1 cellular context compared by ENCODE assay signal in the genomic region with DNA sequence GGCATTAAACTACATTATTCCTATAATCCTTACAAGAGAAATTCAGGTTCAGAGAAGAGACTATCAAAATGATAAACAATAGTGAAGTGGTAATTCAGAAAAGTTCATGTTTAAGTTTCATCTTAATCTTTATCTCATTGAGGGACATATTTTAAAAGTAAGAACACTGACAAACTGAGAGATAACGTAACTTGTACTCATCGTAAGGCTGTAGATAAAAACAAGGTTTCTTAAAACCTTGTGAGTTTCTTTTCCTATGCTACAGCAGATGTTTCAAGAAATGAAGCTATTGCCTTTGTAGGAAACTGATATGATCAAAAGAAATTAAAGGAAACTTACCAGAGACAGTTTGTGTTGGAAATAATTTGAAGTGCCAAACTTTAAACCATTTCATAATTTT.
TF ChIP-seq lines count a peak whose summit lies in the region.

No MANE protein-coding gene starts in this region.

TF ChIP-seq in K562, 482 proteins besides CTCF, POLR2A, EP300 and RAD21:
- TF ChIP-seq MEIS2 (IDR thresholded peaks at IDR 0.05; ENCODE audit: partially characterized antibody) = peak; percentile 39
- TF ChIP-seq HMG20A (CRISPR knock-in tag; conservative IDR thresholded peaks at IDR 0.05) = no peak
- TF ChIP-seq ARID1B (IDR thresholded peaks at IDR 0.05) = 0 out of 2 replicates have a peak, but pooled peaks have one; percentile 14
- TF ChIP-seq, protein P1, sequence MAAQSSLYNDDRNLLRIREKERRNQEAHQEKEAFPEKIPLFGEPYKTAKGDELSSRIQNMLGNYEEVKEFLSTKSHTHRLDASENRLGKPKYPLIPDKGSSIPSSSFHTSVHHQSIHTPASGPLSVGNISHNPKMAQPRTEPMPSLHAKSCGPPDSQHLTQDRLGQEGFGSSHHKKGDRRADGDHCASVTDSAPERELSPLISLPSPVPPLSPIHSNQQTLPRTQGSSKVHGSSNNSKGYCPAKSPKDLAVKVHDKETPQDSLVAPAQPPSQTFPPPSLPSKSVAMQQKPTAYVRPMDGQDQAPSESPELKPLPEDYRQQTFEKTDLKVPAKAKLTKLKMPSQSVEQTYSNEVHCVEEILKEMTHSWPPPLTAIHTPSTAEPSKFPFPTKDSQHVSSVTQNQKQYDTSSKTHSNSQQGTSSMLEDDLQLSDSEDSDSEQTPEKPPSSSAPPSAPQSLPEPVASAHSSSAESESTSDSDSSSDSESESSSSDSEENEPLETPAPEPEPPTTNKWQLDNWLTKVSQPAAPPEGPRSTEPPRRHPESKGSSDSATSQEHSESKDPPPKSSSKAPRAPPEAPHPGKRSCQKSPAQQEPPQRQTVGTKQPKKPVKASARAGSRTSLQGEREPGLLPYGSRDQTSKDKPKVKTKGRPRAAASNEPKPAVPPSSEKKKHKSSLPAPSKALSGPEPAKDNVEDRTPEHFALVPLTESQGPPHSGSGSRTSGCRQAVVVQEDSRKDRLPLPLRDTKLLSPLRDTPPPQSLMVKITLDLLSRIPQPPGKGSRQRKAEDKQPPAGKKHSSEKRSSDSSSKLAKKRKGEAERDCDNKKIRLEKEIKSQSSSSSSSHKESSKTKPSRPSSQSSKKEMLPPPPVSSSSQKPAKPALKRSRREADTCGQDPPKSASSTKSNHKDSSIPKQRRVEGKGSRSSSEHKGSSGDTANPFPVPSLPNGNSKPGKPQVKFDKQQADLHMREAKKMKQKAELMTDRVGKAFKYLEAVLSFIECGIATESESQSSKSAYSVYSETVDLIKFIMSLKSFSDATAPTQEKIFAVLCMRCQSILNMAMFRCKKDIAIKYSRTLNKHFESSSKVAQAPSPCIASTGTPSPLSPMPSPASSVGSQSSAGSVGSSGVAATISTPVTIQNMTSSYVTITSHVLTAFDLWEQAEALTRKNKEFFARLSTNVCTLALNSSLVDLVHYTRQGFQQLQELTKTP (IDR thresholded peaks at IDR 0.05; ENCODE audit: low read depth in 1 of 2, partially characterized antibody in 2 of 2) = no peak
- TF ChIP-seq, protein P2, sequence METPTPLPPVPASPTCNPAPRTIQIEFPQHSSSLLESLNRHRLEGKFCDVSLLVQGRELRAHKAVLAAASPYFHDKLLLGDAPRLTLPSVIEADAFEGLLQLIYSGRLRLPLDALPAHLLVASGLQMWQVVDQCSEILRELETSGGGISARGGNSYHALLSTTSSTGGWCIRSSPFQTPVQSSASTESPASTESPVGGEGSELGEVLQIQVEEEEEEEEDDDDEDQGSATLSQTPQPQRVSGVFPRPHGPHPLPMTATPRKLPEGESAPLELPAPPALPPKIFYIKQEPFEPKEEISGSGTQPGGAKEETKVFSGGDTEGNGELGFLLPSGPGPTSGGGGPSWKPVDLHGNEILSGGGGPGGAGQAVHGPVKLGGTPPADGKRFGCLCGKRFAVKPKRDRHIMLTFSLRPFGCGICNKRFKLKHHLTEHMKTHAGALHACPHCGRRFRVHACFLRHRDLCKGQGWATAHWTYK (CRISPR knock-in tag; IDR thresholded peaks at IDR 0.05) = no peak
- peak; percentile 69; the same call in 1 of the 2 replicates for TF ChIP-seq ZNF766 (CRISPR knock-in tag; conservative IDR thresholded peaks at IDR 0.05)
